17 cellular contexts compared by ENCODE assay signal in the genomic region with DNA sequence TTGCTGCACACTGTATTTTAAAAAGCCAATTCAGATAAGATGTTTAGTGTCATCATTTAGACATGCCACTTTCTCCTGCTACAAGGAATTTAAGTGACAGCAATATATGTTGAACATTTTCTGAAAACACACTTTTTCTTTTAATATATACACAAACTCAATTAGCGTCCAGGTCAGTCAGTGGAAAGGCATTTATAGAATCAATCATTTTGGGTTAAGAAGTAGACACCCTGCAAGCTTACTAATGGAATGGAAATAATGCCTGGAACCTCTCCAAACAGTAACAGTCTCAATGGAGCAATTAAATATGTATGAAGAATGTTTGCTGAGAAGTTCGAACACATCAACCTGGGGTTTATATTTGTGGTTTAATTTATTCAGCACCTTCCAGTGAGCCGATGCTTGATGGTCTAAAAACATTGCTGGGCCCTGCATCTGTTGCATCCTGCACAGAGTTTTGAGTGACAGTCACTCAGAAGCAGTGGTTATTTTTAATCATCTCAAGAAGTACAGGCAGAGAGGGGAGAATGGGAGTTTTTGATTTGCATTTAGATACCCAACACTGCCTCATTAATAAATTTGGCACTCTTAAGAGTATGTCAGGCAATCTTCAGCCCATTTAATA.
A peak's percentile ranks its signal among the peaks of the same experiment; 100 is the strongest.
DNase-seq lines count a peak whose midpoint lies in the region; ATAC-seq and TF ChIP-seq lines count a peak whose summit lies in the region.
"Had no signal": no experiment of that assay in that cellular context is flagged by ENCODE, and none has a peak within 500 bp of the region (broad histone marks: within the 10 kb centered on the region; RNA-seq: fewer than 3 reads in every experiment).

No MANE protein-coding gene starts in this region.

- TF ChIP-seq CTCF in astrocyte of the spinal cord (IDR thresholded peaks at IDR 0.05; ENCODE audit: low read depth, low read length) (no peak), retinal pigment epithelial cell (conservative IDR thresholded peaks at IDR 0.05; ENCODE audit: low read depth, low read length) (no peak)

- H3K27ac Mint-ChIP-seq in activated naive CD4-positive, alpha-beta T cell treated with anti-CD3 and anti-CD28 coated beads, Interleukin-2, amount 50 U/mL, for 72 hours, result no peak overlapping the region

- in situ Hi-C loops in astrocyte of the spinal cord (cut with HindIII; ENCODE audit: low sequenced_read_pairs), result no loop called here

- H3K4me3 ChIP-seq in astrocyte of the spinal cord (ENCODE audit: low read depth, low read length), result no peak overlapping the region
- H3K4me3 ChIP-seq in retinal pigment epithelial cell (ENCODE audit: low read length), result no peak overlapping the region
- H3K4me3 ChIP-seq: GM23248 had no signal

- ATAC-seq in activated naive CD4-positive, alpha-beta T cell treated with anti-CD3 and anti-CD28 coated beads, Interleukin-2, amount 50 U/mL, for 72 hours, result no peak
- ATAC-seq in GM18909 (IDR thresholded peaks at IDR 0.05; ENCODE audit: poor library complexity, unreplicated experiment) (no peak), HG03196 (IDR thresholded peaks at IDR 0.05; ENCODE audit: unreplicated experiment) (no peak)
- ATAC-seq: HCT116 had no signal

- peak in 2 of 3 experiments; percentile 19 to 52 for DNase-seq in NCI-H1417 (lab: John Stamatoyannopoulos, UW)
- DNase-seq in NCI-H1417 treated with DMSO at 0.1 percent for 48 hours (lab: John Stamatoyannopoulos, UW), result no peak
- peak; percentile 77 to 85 for DNase-seq in NCI-H446 (lab: John Stamatoyannopoulos, UW)
- peak; percentile 6 for DNase-seq in astrocyte of the spinal cord (ENCODE audit: low read depth, low spot score)
- DNase-seq in retinal pigment epithelial cell (ENCODE audit: low read depth), result peak; percentile 34
- no peak for DNase-seq in activated naive CD4-positive, alpha-beta T cell treated with anti-CD3 and anti-CD28 coated beads, Interleukin-2, amount 50 U/mL, for 72 hours (ENCODE audit: low spot score in 2 of 2)
- DNase-seq: 8988T, C1 segment of cervical spinal cord, GM23248, NCI-H1436, NCI-H2081, NCI-H2227 treated with DMSO at 0.1 percent for 48 hours, NCI-H526, SIG-M5 had no signal

- peaks cover 0 to 13% of the 10 kb centered on the region in 2 donors for H3K36me3 Mint-ChIP-seq in activated naive CD4-positive, alpha-beta T cell treated with anti-CD3 and anti-CD28 coated beads, Interleukin-2, amount 50 U/mL, for 72 hours

- H3K9me3 Mint-ChIP-seq in activated naive CD4-positive, alpha-beta T cell treated with anti-CD3 and anti-CD28 coated beads, Interleukin-2, amount 50 U/mL, for 72 hours, result peaks cover 0 to 6% of the 10 kb centered on the region in 2 donors

Comparison
In these comparisons a context has a peak if more than half of its experiments do, and no peak if none do; other contexts are left out.
1. DNase-seq: peak in NCI-H1417 (2 of 3), NCI-H446 (2 of 2), astrocyte of the spinal cord (single experiment) and retinal pigment epithelial cell (single experiment); none in NCI-H1417 treated with DMSO at 0.1 percent for 48 hours (single experiment) and activated naive CD4-positive, alpha-beta T cell treated with anti-CD3 and anti-CD28 coated beads, Interleukin-2, amount 50 U/mL, for 72 hours (0 of 2).